In genomic region chr1:214670098-214670497, GRCh38 we compare ENCODE assay signal across 14 cellular contexts.
DNase-seq lines count a peak whose midpoint lies in the region; ATAC-seq and TF ChIP-seq lines count a peak whose summit lies in the region.
"Had no signal": no experiment of that assay in that cellular context is flagged by ENCODE, and none has a peak within 500 bp of the region (broad histone marks: within the 10 kb centered on the region; RNA-seq: fewer than 3 reads in every experiment).

No MANE protein-coding gene starts in this region.

- no peak for TF ChIP-seq CTCF in omental fat pad (IDR thresholded peaks at IDR 0.05)

- no peaks in the 10 kb centered on the region for H3K27me3 Mint-ChIP-seq in activated naive CD4-positive, alpha-beta T cell treated with anti-CD3 and anti-CD28 coated beads for 36 hours (ENCODE audit: low read depth)
- H3K27me3 Mint-ChIP-seq: stimulated activated naive CD8-positive, alpha-beta T cell treated with anti-CD3 and anti-CD28 coated beads, Interleukin-15, Interleukin-2, amounts not matched to agents 100 ng/mL and 50 ng/mL, for 24 hours; T-helper 17 cell had no signal

- ATAC-seq in omental fat pad (ENCODE audit: low FRiP score): no peak
- ATAC-seq in HG02884 (IDR thresholded peaks at IDR 0.05; ENCODE audit: unreplicated experiment): no peak
- ATAC-seq: left lung, T-helper 17 cell had no signal

- H3K4me3 Mint-ChIP-seq in activated naive CD4-positive, alpha-beta T cell treated with anti-CD3 and anti-CD28 coated beads for 36 hours: no peak overlapping the region
- H3K4me3 Mint-ChIP-seq: stimulated activated naive CD8-positive, alpha-beta T cell treated with anti-CD3 and anti-CD28 coated beads, Interleukin-15, Interleukin-2, amounts not matched to agents 100 ng/mL and 50 ng/mL, for 24 hours; T-helper 17 cell had no signal

- CTCF ChIA-PET in activated naive CD4-positive, alpha-beta T cell treated with anti-CD3 and anti-CD28 coated beads for 36 hours (lab: Charles Lee): no interaction called here

- no peaks in the 10 kb centered on the region for H3K4me1 Mint-ChIP-seq in activated naive CD4-positive, alpha-beta T cell treated with anti-CD3 and anti-CD28 coated beads for 36 hours (ENCODE audit: low read depth)
- H3K4me1 Mint-ChIP-seq: T-helper 17 cell had no signal

- peaks cover under 1% of the 10 kb centered on the region for H3K9me3 Mint-ChIP-seq in activated naive CD4-positive, alpha-beta T cell treated with anti-CD3 and anti-CD28 coated beads for 36 hours

- intact Hi-C loops in activated naive CD4-positive, alpha-beta T cell treated with anti-CD3 and anti-CD28 coated beads for 36 hours (cut with micrococcal nuclease): no loop called here

- no peak overlapping the region for H3K27ac Mint-ChIP-seq in activated naive CD4-positive, alpha-beta T cell treated with anti-CD3 and anti-CD28 coated beads for 36 hours
- H3K27ac Mint-ChIP-seq: stimulated activated naive CD8-positive, alpha-beta T cell treated with anti-CD3 and anti-CD28 coated beads, Interleukin-15, Interleukin-2, amounts not matched to agents 100 ng/mL and 50 ng/mL, for 24 hours; T-helper 17 cell had no signal

- H3K36me3 Mint-ChIP-seq in activated naive CD4-positive, alpha-beta T cell treated with anti-CD3 and anti-CD28 coated beads for 36 hours (ENCODE audit: low read depth): peaks cover 42% of the 10 kb centered on the region

- DNase-seq in COLO829 (ENCODE audit: low spot score): peak; percentile 23
- peak; percentile 17 for DNase-seq in NCI-H460 (ENCODE audit: extremely low read depth, low read depth)
- DNase-seq in fibroblast of peridontal ligament (ENCODE audit: extremely low read depth): peak; percentile 64
- peak; percentile 32 for DNase-seq in omental fat pad (ENCODE audit: low spot score)
- DNase-seq in dedifferentiated amniotic fluid mesenchymal stem cell (ENCODE audit: extremely low spot score): no peak
- no peak for DNase-seq in activated naive CD4-positive, alpha-beta T cell treated with anti-CD3 and anti-CD28 coated beads for 36 hours
- DNase-seq in T-helper 2 cell: no peak
- DNase-seq: activated effector memory CD4-positive, alpha-beta T cell treated with anti-CD3 and anti-CD28 coated beads, Interleukin-2, amount 50 U/mL, for 16 hours; left lung; occipital lobe; stimulated activated CD4-positive, alpha-beta T cell treated with anti-CD3 and anti-CD28 coated beads, Interleukin-4, amount 100 ng/mL, for 4 hours; T-helper 17 cell had no signal

Comparison
In these comparisons a context has a peak if more than half of its experiments do, and no peak if none do; other contexts are left out.
1. DNase-seq: peak in COLO829 (single experiment), NCI-H460 (single experiment), fibroblast of peridontal ligament (single experiment) and omental fat pad (single experiment); none in dedifferentiated amniotic fluid mesenchymal stem cell (single experiment), activated naive CD4-positive, alpha-beta T cell treated with anti-CD3 and anti-CD28 coated beads for 36 hours (single experiment) and T-helper 2 cell (0 of 5).